28 cellular contexts compared by ENCODE assay signal in genomic region chr5:33583332-33583731, GRCh38.
"Had no signal": no experiment of that assay in that cellular context is flagged by ENCODE, and none has a peak within 500 bp of the region (broad histone marks: within the 10 kb centered on the region; RNA-seq: fewer than 3 reads in every experiment).

No MANE protein-coding gene starts in this region.

- H3K9me3 ChIP-seq: breast epithelium, Peyer's patch, SJCRH30 had no signal

- H3K27me3 ChIP-seq: breast epithelium, Peyer's patch, SJCRH30 had no signal

- H3K4me3 ChIP-seq: breast epithelium, Peyer's patch, SJCRH30 had no signal

- DNase-seq: activated B cell treated with CpG ODN at 0.5 μM for 24 hours; activated CD4-positive, alpha-beta T cell treated with anti-CD3 and anti-CD28 coated beads for 1 hour; activated CD4-positive, alpha-beta T cell treated with anti-CD3 and anti-CD28 coated beads, Interleukin-2, amount 10 ng/mL, durations not matched to agents 24 days and 14 days; activated CD4-positive, alpha-beta T cell treated with anti-CD3 and anti-CD28 coated beads, Interleukin-2, amount 50 U/mL, for 48 hours; activated CD8-positive, alpha-beta memory T cell treated with anti-CD3 and anti-CD28 coated beads, Interleukin-2, amount 10 ng/mL, durations not matched to agents 7 days and 5 days; activated effector memory CD4-positive, alpha-beta T cell treated with Interleukin-2 at 50 U/mL for 16 hours; activated naive CD4-positive, alpha-beta T cell; activated T-cell treated with anti-CD3 and anti-CD28 coated beads, Interleukin-2, amount 50 U/mL, for 24 hours; aorta; central memory CD4-positive, alpha-beta T cell; cortex of kidney; KG1; MM.1S; NCI-H1092; NCI-H1417 treated with DMSO at 0.1 percent for 48 hours; NCI-H1694; NCI-H2029; NCI-H345; NCI-H510A treated with DMSO at 0.1 percent for 48 hours; NCI-H69; Peyer's patch; Right ventricle myocardium superior; SJCRH30; T-helper 17 cell; T-helper 9 cell had no signal

- H3K27ac ChIP-seq: breast epithelium, Peyer's patch, RWPE1, SJCRH30 had no signal

- H3K4me1 ChIP-seq: breast epithelium, Peyer's patch, SJCRH30 had no signal

- H3K36me3 ChIP-seq: breast epithelium, Peyer's patch, SJCRH30 had no signal

- FAIRE-seq: TTC549 had no signal

- ATAC-seq: activated CD8-positive, alpha-beta memory T cell treated with anti-CD3 and anti-CD28 coated beads, Interleukin-2, amount 10 ng/mL, durations not matched to agents 7 days and 5 days; T-helper 17 cell had no signal
